1 cellular context compared by ENCODE assay signal in genomic region chr2:64203131-64204005, GRCh38.
TF ChIP-seq lines count a peak whose summit lies in the region.

No MANE protein-coding gene starts in this region.

TF ChIP-seq in H1, 55 proteins besides CTCF, POLR2A, EP300 and RAD21:
- TF ChIP-seq SRF (IDR thresholded peaks at IDR 0.05; ENCODE audit: low read depth, low read length) (no peak), CTBP2 (IDR thresholded peaks at IDR 0.05; ENCODE audit: borderline replicate concordance, insufficient read depth, insufficient read length, low read length) (no peak), TEAD4 (IDR thresholded peaks at IDR 0.05; ENCODE audit: low read depth, low read length) (no peak), POLR2AphosphoS5 (IDR thresholded peaks at IDR 0.05; ENCODE audit: low read depth, low read length) (no peak), RBBP5 (IDR thresholded peaks at IDR 0.05; ENCODE audit: borderline replicate concordance, low read depth, low read length) (no peak), JUND (IDR thresholded peaks at IDR 0.05; ENCODE audit: low read length) (no peak), SIRT6 (IDR thresholded peaks at IDR 0.05; ENCODE audit: low read length) (no peak), KDM1A (IDR thresholded peaks at IDR 0.05; ENCODE audit: borderline replicate concordance, low read length) (no peak), CHD7 (IDR thresholded peaks at IDR 0.05; ENCODE audit: insufficient replicate concordance, low read length) (no peak), EZH2 (IDR thresholded peaks at IDR 0.05; ENCODE audit: low read depth, low read length, severe bottlenecking) (no peak), RNF2 (IDR thresholded peaks at IDR 0.05; ENCODE audit: borderline replicate concordance, low read depth, low read length, missing control alignments, poor library complexity, severe bottlenecking) (no peak)
- TF ChIP-seq, protein P1, sequence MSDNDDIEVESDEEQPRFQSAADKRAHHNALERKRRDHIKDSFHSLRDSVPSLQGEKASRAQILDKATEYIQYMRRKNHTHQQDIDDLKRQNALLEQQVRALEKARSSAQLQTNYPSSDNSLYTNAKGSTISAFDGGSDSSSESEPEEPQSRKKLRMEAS (IDR thresholded peaks at IDR 0.05), result no peak
- TF ChIP-seq, protein P2, sequence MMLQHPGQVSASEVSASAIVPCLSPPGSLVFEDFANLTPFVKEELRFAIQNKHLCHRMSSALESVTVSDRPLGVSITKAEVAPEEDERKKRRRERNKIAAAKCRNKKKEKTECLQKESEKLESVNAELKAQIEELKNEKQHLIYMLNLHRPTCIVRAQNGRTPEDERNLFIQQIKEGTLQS (IDR thresholded peaks at IDR 0.05; ENCODE audit: insufficient read depth, low read depth, low read length), result no peak
